ENCODE assay signal across 18 cellular contexts in genomic region chr13:26497991-26498423, GRCh38. TPM values are rescaled to one million over a fixed set of nuclear protein-coding genes. Genes with fewer than 3 reads are reported as not detected.
DNase-seq lines count a peak whose midpoint lies in the region; ATAC-seq and TF ChIP-seq lines count a peak whose summit lies in the region.
"Had no signal": no experiment of that assay in that cellular context is flagged by ENCODE, and none has a peak within 500 bp of the region (broad histone marks: within the 10 kb centered on the region; RNA-seq: fewer than 3 reads in every experiment).

No MANE protein-coding gene starts in this region.

- H3K4me3 ChIP-seq in AG10803 (ENCODE audit: low read length): no peak overlapping the region
- H3K4me3 ChIP-seq in choroid plexus epithelial cell (ENCODE audit: low read depth, low read length): no peak overlapping the region
- H3K4me3 ChIP-seq: gastroesophageal sphincter, K562, pancreas, Peyer's patch, thyroid gland had no signal

- DNase-seq in AG10803 (ENCODE audit: low read depth) (peak; percentile 96), LHCN-M2 (ENCODE audit: low read depth) (peak; percentile 48), choroid plexus epithelial cell (ENCODE audit: low read depth) (peak; percentile 89), NCI-H82 (lab: John Stamatoyannopoulos, UW) (no peak), NOMO-1 treated with DMSO at 0.1 percent for 48 hours (lab: John Stamatoyannopoulos, UW; ENCODE audit: unreplicated experiment) (no peak)
- no peak for DNase-seq in activated CD4-positive, alpha-beta T cell treated with anti-CD3 and anti-CD28 coated beads for 4 hours
- DNase-seq: activated naive CD8-positive, alpha-beta T cell treated with anti-CD3 and anti-CD28 coated beads for 36 hours; immature natural killer cell; NCI-H524 treated with DMSO at 0.1 percent for 48 hours; pancreas; T-helper 17 cell; thyroid gland had no signal

- no peak overlapping the region for H3K4me3 Mint-ChIP-seq in nephron
- H3K4me3 Mint-ChIP-seq: activated naive CD8-positive, alpha-beta T cell treated with anti-CD3 and anti-CD28 coated beads for 36 hours; immature natural killer cell; mesothelial cell of epicardium; T-helper 17 cell had no signal

- TF ChIP-seq POLR2A in GM18505 (IDR thresholded peaks at IDR 0.05; ENCODE audit: borderline replicate concordance, extremely low read depth, insufficient read depth, insufficient read length): no peak

- peak overlapping the region; percentile 6 to 59 (median 34) for H3K27ac Mint-ChIP-seq in nephron
- H3K27ac Mint-ChIP-seq: activated naive CD8-positive, alpha-beta T cell treated with anti-CD3 and anti-CD28 coated beads for 36 hours; immature natural killer cell; mesothelial cell of epicardium; T-helper 17 cell had no signal

- no peak for TF ChIP-seq CTCF in AG10803 (conservative IDR thresholded peaks at IDR 0.05; ENCODE audit: low read length)
- TF ChIP-seq CTCF in choroid plexus epithelial cell (conservative IDR thresholded peaks at IDR 0.05; ENCODE audit: low read depth, low read length): no peak
- no peak for TF ChIP-seq CTCF in nephron (IDR thresholded peaks at IDR 0.05; ENCODE audit: unreplicated experiment in 3 of 3)

- H3K9me3 Mint-ChIP-seq in nephron: no peaks in the 10 kb centered on the region
- H3K9me3 Mint-ChIP-seq: activated naive CD8-positive, alpha-beta T cell treated with anti-CD3 and anti-CD28 coated beads for 36 hours; immature natural killer cell; mesothelial cell of epicardium had no signal

- H3K4me1 Mint-ChIP-seq in nephron: peaks cover 45% of the 10 kb centered on the region
- H3K4me1 Mint-ChIP-seq: immature natural killer cell had no signal

- ATAC-seq in GM18505 (IDR thresholded peaks at IDR 0.05; ENCODE audit: unreplicated experiment): no peak
- ATAC-seq: gastroesophageal sphincter, K562, T-helper 17 cell had no signal

- H3K36me3 Mint-ChIP-seq in nephron (ENCODE audit: low read depth): no peaks in the 10 kb centered on the region
- H3K36me3 Mint-ChIP-seq: activated naive CD8-positive, alpha-beta T cell treated with anti-CD3 and anti-CD28 coated beads for 36 hours; immature natural killer cell; mesothelial cell of epicardium had no signal

- H3K27me3 Mint-ChIP-seq in nephron (ENCODE audit: low read depth): peaks cover 6% of the 10 kb centered on the region

RNA-seq across cellular contexts. Expression of gene WASF3, which starts 59.5 kb away (rescaled TPM):
- total RNA-seq in LHCN-M2 (2014; rRNA removed): 7.6 and 8.3 TPM in 2 replicates
- 3.5 TPM for polyA plus RNA-seq in LHCN-M2 (2012)

Comparison
In these comparisons a context has a peak if more than half of its experiments do, and no peak if none do; other contexts are left out.
1. DNase-seq: peak in AG10803 (single experiment), LHCN-M2 (single experiment) and choroid plexus epithelial cell (single experiment); none in NCI-H82 (single experiment), NOMO-1 treated with DMSO at 0.1 percent for 48 hours (single experiment) and activated CD4-positive, alpha-beta T cell treated with anti-CD3 and anti-CD28 coated beads for 4 hours (0 of 2).